Comparison of ENCODE assay signal across 1 cellular context in genomic region chr7:29565982-29566746, GRCh38.
TF ChIP-seq lines count a peak whose summit lies in the region.

No MANE protein-coding gene starts in this region.

TF ChIP-seq in GM23338, 12 proteins besides CTCF, POLR2A, EP300 and RAD21 (continued from another document):
- TF ChIP-seq ZNF462 (CRISPR knock-in tag; IDR thresholded peaks at IDR 0.05): no peak
- TF ChIP-seq EZH2 (IDR thresholded peaks at IDR 0.05; ENCODE audit: low read depth, unreplicated experiment): no peak
